8 cellular contexts compared by ENCODE assay signal in the genomic region with DNA sequence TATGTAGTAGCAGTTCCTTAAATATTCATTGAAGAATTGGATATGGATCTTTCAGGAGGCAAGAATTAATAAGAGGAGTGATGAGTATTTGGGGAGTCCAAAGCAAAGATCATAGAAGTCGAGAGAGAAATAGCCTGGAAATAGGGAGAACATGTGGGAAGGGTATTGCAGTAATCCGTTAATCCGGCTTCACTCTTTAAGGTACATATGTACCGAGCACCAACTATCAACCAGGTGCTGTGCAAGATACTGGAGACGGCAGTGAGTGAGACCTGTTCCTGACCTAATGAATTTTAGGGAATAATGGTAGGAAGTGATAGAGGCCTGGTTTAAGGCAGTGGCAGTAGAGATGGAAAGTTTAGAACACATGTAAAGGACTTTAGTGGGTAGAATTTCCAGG. TPM values are rescaled to one million over a fixed set of nuclear protein-coding genes. Genes with fewer than 3 reads are reported as not detected.
DNase-seq lines count a peak whose midpoint lies in the region; FAIRE-seq and TF ChIP-seq lines count a peak whose summit lies in the region.

No MANE protein-coding gene starts in this region.

- H3K27me3 ChIP-seq in testis = no peaks in the 10 kb centered on the region

- intact Hi-C loops in activated CD4-positive, alpha-beta T cell treated with anti-CD3 and anti-CD28 coated beads, Interleukin-2, amount 10 ng/mL, durations not matched to agents 24 days and 14 days (cut with micrococcal nuclease) = loop anchor here (2.0 to 5.0 kb wide), 3 partner anchors 38 to 434 kb away; partner anchors contain the start of genes SENP3, TP53 and WRAP53
- intact Hi-C loops in testis (cut with DNase I; ENCODE audit: low total_unique reads) = no loop called here

- peak overlapping the region; percentile 100 for H3K27ac Mint-ChIP-seq in activated CD4-positive, alpha-beta T cell treated with anti-CD3 and anti-CD28 coated beads, Interleukin-2, amount 10 ng/mL, durations not matched to agents 24 days and 14 days
- peak overlapping the region; percentile 100 for H3K27ac Mint-ChIP-seq in activated naive CD8-positive, alpha-beta T cell treated with anti-CD3 and anti-CD28 coated beads for 36 hours
- peak overlapping the region; percentile 99 to 100 (median 100) for H3K27ac Mint-ChIP-seq in immature natural killer cell

- peaks cover 44% of the 10 kb centered on the region for H3K4me1 Mint-ChIP-seq in activated CD4-positive, alpha-beta T cell treated with anti-CD3 and anti-CD28 coated beads, Interleukin-2, amount 10 ng/mL, durations not matched to agents 24 days and 14 days
- H3K4me1 Mint-ChIP-seq in activated naive CD8-positive, alpha-beta T cell treated with anti-CD3 and anti-CD28 coated beads for 36 hours = peaks cover 29% of the 10 kb centered on the region
- peaks cover 44 to 51% of the 10 kb centered on the region in 2 donors for H3K4me1 Mint-ChIP-seq in immature natural killer cell

- peak overlapping the region; percentile 95 for H3K4me3 Mint-ChIP-seq in activated CD4-positive, alpha-beta T cell treated with anti-CD3 and anti-CD28 coated beads, Interleukin-2, amount 10 ng/mL, durations not matched to agents 24 days and 14 days
- H3K4me3 Mint-ChIP-seq in activated naive CD8-positive, alpha-beta T cell treated with anti-CD3 and anti-CD28 coated beads for 36 hours = peak overlapping the region; percentile 93
- H3K4me3 Mint-ChIP-seq in immature natural killer cell = peak overlapping the region; percentile 96 to 98 (median 97)

- H3K9me3 Mint-ChIP-seq in activated CD4-positive, alpha-beta T cell treated with anti-CD3 and anti-CD28 coated beads, Interleukin-2, amount 10 ng/mL, durations not matched to agents 24 days and 14 days = no peaks in the 10 kb centered on the region
- no peaks in the 10 kb centered on the region for H3K9me3 Mint-ChIP-seq in activated naive CD8-positive, alpha-beta T cell treated with anti-CD3 and anti-CD28 coated beads for 36 hours
- H3K9me3 Mint-ChIP-seq in immature natural killer cell = no peaks in the 10 kb centered on the region

- no peaks in the 10 kb centered on the region for H3K9me3 ChIP-seq in testis

- no peak for TF ChIP-seq POLR2A in testis (IDR thresholded peaks at IDR 0.05)
- no peak for TF ChIP-seq POLR2A in GM12891 (IDR thresholded peaks at IDR 0.05; ENCODE audit: low read depth, low read length)

- no peaks in the 10 kb centered on the region for H3K27me3 Mint-ChIP-seq in activated CD4-positive, alpha-beta T cell treated with anti-CD3 and anti-CD28 coated beads, Interleukin-2, amount 10 ng/mL, durations not matched to agents 24 days and 14 days
- no peaks in the 10 kb centered on the region for H3K27me3 Mint-ChIP-seq in activated naive CD8-positive, alpha-beta T cell treated with anti-CD3 and anti-CD28 coated beads for 36 hours
- peaks cover 11 to 13% (median 12%) of the 10 kb centered on the region in 3 donors for H3K27me3 Mint-ChIP-seq in immature natural killer cell (ENCODE audit: low read depth in 3 of 3)

- peak overlapping the region in 1 of 2 donors; percentile 98 for H3K4me3 ChIP-seq in testis

- DNase-seq in activated CD4-positive, alpha-beta T cell treated with anti-CD3 and anti-CD28 coated beads, Interleukin-2, amount 10 ng/mL, durations not matched to agents 24 days and 14 days = no peak
- DNase-seq in activated CD4-positive, alpha-beta T cell treated with anti-CD3 and anti-CD28 coated beads, Interleukin-2, amount 50 U/mL, for 48 hours = no peak
- DNase-seq in activated naive CD8-positive, alpha-beta T cell treated with anti-CD3 and anti-CD28 coated beads for 36 hours = no peak
- no peak for DNase-seq in immature natural killer cell
- no peak for DNase-seq in testis
- no peak for DNase-seq in stimulated activated naive CD4-positive, alpha-beta T cell treated with Interleukin-2 at 50 U/mL for 16 hours (lab: John Stamatoyannopoulos, UW)
- no peak for DNase-seq in GM12891 (ENCODE audit: insufficient read length, low spot score)
- no peak for DNase-seq in Ammon's horn (ENCODE audit: low spot score)

- 41 to 61% methylated on average over 5 of the region's 5 CpGs for WGBS in testis, 2 donors

- peaks cover 47% of the 10 kb centered on the region for H3K36me3 Mint-ChIP-seq in activated CD4-positive, alpha-beta T cell treated with anti-CD3 and anti-CD28 coated beads, Interleukin-2, amount 10 ng/mL, durations not matched to agents 24 days and 14 days (ENCODE audit: low read depth)
- peaks cover 39% of the 10 kb centered on the region for H3K36me3 Mint-ChIP-seq in activated naive CD8-positive, alpha-beta T cell treated with anti-CD3 and anti-CD28 coated beads for 36 hours
- H3K36me3 Mint-ChIP-seq in immature natural killer cell = peaks cover 9 to 22% (median 13%) of the 10 kb centered on the region in 3 donors

- peaks cover 26% of the 10 kb centered on the region for H3K4me1 ChIP-seq in testis

- no peak for FAIRE-seq in GM12891 (lab: Jason Lieb, UNC)

- H3K27ac ChIP-seq in testis = peak overlapping the region; percentile 99 to 100

- no peak for TF ChIP-seq CTCF in testis (IDR thresholded peaks at IDR 0.05)

- H3K36me3 ChIP-seq in testis (ENCODE audit: low read depth, missing control alignments) = no peaks in the 10 kb centered on the region

TF ChIP-seq in GM12891, 5 proteins besides CTCF, POLR2A, EP300 and RAD21:
- TF ChIP-seq SPI1 (IDR thresholded peaks at IDR 0.05; ENCODE audit: low read depth, low read length) (no peak), POU2F2 (IDR thresholded peaks at IDR 0.05; ENCODE audit: low read depth, low read length) (no peak), TAF1 (IDR thresholded peaks at IDR 0.05; ENCODE audit: low read depth, low read length) (no peak), PAX5 (IDR thresholded peaks at IDR 0.05; ENCODE audit: insufficient read depth, low read length, severe bottlenecking) (no peak), POLR2AphosphoS5 (IDR thresholded peaks at IDR 0.05; ENCODE audit: low read depth, low read length) (no peak)
TF ChIP-seq in GM12891: peak in this region for 0.

RNA-seq across cellular contexts. Expression of gene ELP5, which starts 1.1 kb away (rescaled TPM):
- 74.3 and 76.8 TPM in 2 replicates for total RNA-seq in activated CD4-positive, alpha-beta T cell treated with anti-CD3 and anti-CD28 coated beads, Interleukin-2, amount 10 ng/mL, durations not matched to agents 24 days and 14 days
- total RNA-seq in activated naive CD8-positive, alpha-beta T cell treated with anti-CD3 and anti-CD28 coated beads for 36 hours = 100 to 1,000 TPM in 1 of 2 experiments, 10 to 100 TPM in 1; 99.0 to 110 TPM
- polyA plus RNA-seq in immature natural killer cell = 100 to 1,000 TPM in 1 of 3 donors, 10 to 100 TPM in 2; 65.0 to 108 (median 89.0) TPM
- 100 to 1,000 TPM; 107 to 123 TPM for total RNA-seq in testis
- polyA plus RNA-seq in testis (ENCODE audit: insufficient read depth, low read depth, low replicate concordance) = 295 TPM
- 57.9 TPM for polyA plus RNA-seq in GM12891 (2012; ENCODE audit: low read depth, missing spikeins)

RNA-seq across cellular contexts. Expression of gene CTDNEP1, which starts 1.5 kb away (rescaled TPM):
- 188 and 190 TPM in 2 replicates for total RNA-seq in activated CD4-positive, alpha-beta T cell treated with anti-CD3 and anti-CD28 coated beads, Interleukin-2, amount 10 ng/mL, durations not matched to agents 24 days and 14 days
- total RNA-seq in activated naive CD8-positive, alpha-beta T cell treated with anti-CD3 and anti-CD28 coated beads for 36 hours = 100 to 1,000 TPM; 180 to 191 TPM
- 10 to 100 TPM; 33.2 to 61.1 (median 57.8) TPM for polyA plus RNA-seq in immature natural killer cell
- 10 to 100 TPM; 86.4 to 94.0 TPM for total RNA-seq in testis
- polyA plus RNA-seq in testis (ENCODE audit: insufficient read depth, low read depth, low replicate concordance) = 138 TPM
- 94.2 TPM for polyA plus RNA-seq in GM12891 (2012; ENCODE audit: low read depth, missing spikeins)

RNA-seq across cellular contexts. Expression of gene CLDN7, which starts 9.2 kb away (rescaled TPM):
- 0.31 and 0.40 TPM in 2 replicates for total RNA-seq in activated CD4-positive, alpha-beta T cell treated with anti-CD3 and anti-CD28 coated beads, Interleukin-2, amount 10 ng/mL, durations not matched to agents 24 days and 14 days
- 1 to 10 TPM in 1 of 2 experiments, under 1 TPM in 1; 0.90 to 1.6 TPM for total RNA-seq in activated naive CD8-positive, alpha-beta T cell treated with anti-CD3 and anti-CD28 coated beads for 36 hours
- polyA plus RNA-seq in immature natural killer cell = 1 to 10 TPM; 2.5 to 8.7 (median 3.7) TPM
- 1 to 10 TPM; 4.5 to 6.9 TPM for total RNA-seq in testis
- polyA plus RNA-seq in testis (ENCODE audit: insufficient read depth, low read depth, low replicate concordance) = 8.8 TPM
- 0.40 TPM for polyA plus RNA-seq in GM12891 (2012; ENCODE audit: low read depth, missing spikeins)

RNA-seq across cellular contexts. Expression of gene GABARAP, which starts 10.8 kb away (rescaled TPM):
- 124 and 126 TPM in 2 replicates for total RNA-seq in activated CD4-positive, alpha-beta T cell treated with anti-CD3 and anti-CD28 coated beads, Interleukin-2, amount 10 ng/mL, durations not matched to agents 24 days and 14 days
- total RNA-seq in activated naive CD8-positive, alpha-beta T cell treated with anti-CD3 and anti-CD28 coated beads for 36 hours = 100 to 1,000 TPM; 112 to 113 TPM
- polyA plus RNA-seq in immature natural killer cell (100 to 1,000 TPM; 764 to 982 (median 905) TPM), testis (ENCODE audit: insufficient read depth, low read depth, low replicate concordance) (1,171 TPM)
- total RNA-seq in testis = 100 to 1,000 TPM; 521 to 683 TPM
- 366 TPM for polyA plus RNA-seq in GM12891 (2012; ENCODE audit: low read depth, missing spikeins)

RNA-seq across cellular contexts. Expression of gene PHF23, which starts 13.8 kb away (rescaled TPM):
- total RNA-seq in activated CD4-positive, alpha-beta T cell treated with anti-CD3 and anti-CD28 coated beads, Interleukin-2, amount 10 ng/mL, durations not matched to agents 24 days and 14 days = 46.2 and 51.7 TPM in 2 replicates
- 10 to 100 TPM; 28.1 to 28.8 TPM for total RNA-seq in activated naive CD8-positive, alpha-beta T cell treated with anti-CD3 and anti-CD28 coated beads for 36 hours
- polyA plus RNA-seq in immature natural killer cell (10 to 100 TPM; 11.9 to 41.4 (median 17.7) TPM), testis (ENCODE audit: insufficient read depth, low read depth, low replicate concordance) (53.4 TPM)
- 10 to 100 TPM; 54.9 to 61.6 TPM for total RNA-seq in testis
- polyA plus RNA-seq in GM12891 (2012; ENCODE audit: low read depth, missing spikeins) = 23.0 TPM
